7 cellular contexts compared by ENCODE assay signal in genomic region chr5:138755084-138755748, GRCh38. TPM values are rescaled to one million over a fixed set of nuclear protein-coding genes. Genes with fewer than 3 reads are reported as not detected.
DNase-seq lines count a peak whose midpoint lies in the region; ATAC-seq, FAIRE-seq and TF ChIP-seq lines count a peak whose summit lies in the region.

No MANE protein-coding gene starts in this region.

- H3K4me1 ChIP-seq in skeletal muscle satellite cell (ENCODE audit: control insufficient read depth, insufficient read depth, low read length) (peaks cover 19% of the 10 kb centered on the region), Peyer's patch (peaks cover 0 to 37% (median 0%) of the 10 kb centered on the region in 4 donors)

- no peak for TF ChIP-seq POLR2A in H54 (IDR thresholded peaks at IDR 0.05; ENCODE audit: low read depth, low read length)
- no peak for TF ChIP-seq POLR2A in Peyer's patch (IDR thresholded peaks at IDR 0.05)

- peak; percentile 54 for ATAC-seq in GM18511 (IDR thresholded peaks at IDR 0.05; ENCODE audit: unreplicated experiment)
- ATAC-seq in HG03442 (IDR thresholded peaks at IDR 0.05; ENCODE audit: unreplicated experiment): peak; percentile 55

- no peak for FAIRE-seq in H54 (lab: Jason Lieb, UNC)

- H3K36me3 ChIP-seq in skeletal muscle satellite cell (ENCODE audit: insufficient read depth, low read length) (peaks cover 29% of the 10 kb centered on the region), Peyer's patch (peaks cover 0 to 22% (median 0%) of the 10 kb centered on the region in 3 donors)

- DNase-seq in epithelial cell of prostate (ENCODE audit: low read depth, low spot score) (no peak), NCI-H446 (lab: John Stamatoyannopoulos, UW) (no peak), H54 (ENCODE audit: insufficient read length, low spot score) (no peak), Peyer's patch (no peak)

- H3K4me3 ChIP-seq in skeletal muscle satellite cell (ENCODE audit: low read length): peak overlapping the region; percentile 85
- H3K4me3 ChIP-seq in Peyer's patch: peak overlapping the region in 2 of 4 donors; percentile 90 to 97

- no peaks in the 10 kb centered on the region for H3K27me3 ChIP-seq in skeletal muscle satellite cell (ENCODE audit: control insufficient read depth, insufficient read depth, low read length)
- no peaks in the 10 kb centered on the region for H3K27me3 ChIP-seq in Peyer's patch

- H3K9me3 ChIP-seq in skeletal muscle satellite cell (replicated peaks; ENCODE audit: low read length) (no peaks in the 10 kb centered on the region), Peyer's patch (no peaks in the 10 kb centered on the region)

- peak overlapping the region; percentile 96 for H3K9ac ChIP-seq in skeletal muscle satellite cell (ENCODE audit: low read depth, low read length)

- H3K27ac ChIP-seq in epithelial cell of prostate: peak overlapping the region; percentile 98
- peak overlapping the region in 2 of 4 donors; percentile 99 for H3K27ac ChIP-seq in Peyer's patch

- no peak for TF ChIP-seq CTCF in Peyer's patch (IDR thresholded peaks at IDR 0.05)

- H3K4me2 ChIP-seq in skeletal muscle satellite cell (ENCODE audit: low read length): peak overlapping the region; percentile 83

RNA-seq across cellular contexts. Expression of gene CTNNA1, which starts 2.0 kb away (rescaled TPM):
- 201 and 232 TPM in 2 replicates for total RNA-seq in skeletal muscle satellite cell (2012; rRNA removed)
- total RNA-seq in Peyer's patch: 100 to 1,000 TPM; 351 to 516 (median 369) TPM
